In the genomic region with DNA sequence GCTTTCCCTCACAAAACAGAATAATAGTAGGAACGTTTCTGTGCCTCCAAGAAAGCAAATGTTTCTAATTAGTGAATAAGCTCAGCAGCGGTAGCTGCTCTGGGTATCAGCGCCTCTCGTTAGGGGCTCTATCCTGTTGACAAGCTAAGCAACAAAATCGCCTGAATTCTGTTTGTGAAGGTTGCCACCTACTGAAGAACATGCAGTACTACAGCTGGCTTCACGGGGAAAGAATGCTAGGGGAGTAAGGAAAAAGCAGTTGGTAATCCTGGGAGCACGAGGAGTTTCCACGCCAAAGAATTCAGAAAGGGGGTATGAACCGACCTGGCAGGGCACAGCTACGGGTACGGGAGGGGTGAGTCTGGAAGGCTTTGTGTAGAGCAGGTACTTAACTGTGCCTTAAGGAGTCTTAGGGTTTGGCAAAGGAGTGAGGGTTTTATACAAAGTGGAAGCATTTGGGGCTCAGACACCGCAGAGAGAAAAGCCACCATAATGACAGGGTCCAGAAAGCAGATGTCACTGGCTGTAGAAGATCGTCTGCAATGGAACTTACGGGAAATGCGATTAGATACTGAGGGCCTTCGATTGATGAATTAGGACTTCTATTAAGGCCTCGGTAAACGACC, we compare ENCODE assay signal across 8 cellular contexts.
DNase-seq lines count a peak whose midpoint lies in the region; ATAC-seq, FAIRE-seq and TF ChIP-seq lines count a peak whose summit lies in the region.

No MANE protein-coding gene starts in this region.

- H3K4me3 ChIP-seq in cardiac fibroblast (replicated peaks in 1 of 2; ENCODE audit: low read depth in 2 of 2, low read length in 2 of 2), result peak overlapping the region; percentile 6 to 35

- ATAC-seq in GM18508 (IDR thresholded peaks at IDR 0.05; ENCODE audit: insufficient read depth, unreplicated experiment) (peak; percentile 89), HG02970 (IDR thresholded peaks at IDR 0.05; ENCODE audit: low FRiP score, unreplicated experiment) (peak; percentile 89)

- peak; percentile 88 for TF ChIP-seq CTCF in cardiac fibroblast (IDR thresholded peaks at IDR 0.05; ENCODE audit: low read depth, low read length)

- FAIRE-seq in islet of Langerhans (lab: Jason Lieb, UNC), result peak; percentile 86

- peak; percentile 68 for DNase-seq in AG08396 (ENCODE audit: low spot score)
- peak; percentile 9 to 38 for DNase-seq in NCI-H187 (lab: John Stamatoyannopoulos, UW)
- DNase-seq in T1000 (lab: John Stamatoyannopoulos, UW), result peak; percentile 9
- DNase-seq in cardiac fibroblast (ENCODE audit: low read depth in 2 of 2), result peak; percentile 79 to 85
- peak; percentile 15 for DNase-seq in stimulated activated CD4-positive, alpha-beta T cell treated with anti-CD3 and anti-CD28 coated beads, Interleukin-12 subunit alpha, Interleukin-12 subunit beta, amount 100 ng/mL, for 4 hours

Comparison
In these comparisons a context has a peak if more than half of its experiments do, and no peak if none do; other contexts are left out.
1. Peak in every context shown above with its lines: DNase-seq, ATAC-seq and H3K4me3 ChIP-seq.
2. DNase-seq: peak in every context shown above with its lines; median percentile 82 in cardiac fibroblast; 68 in AG08396; 24 in NCI-H187; 15 in stimulated activated CD4-positive, alpha-beta T cell treated with anti-CD3 and anti-CD28 coated beads, Interleukin-12 subunit alpha, Interleukin-12 subunit beta, amount 100 ng/mL, for 4 hours; 9 in T1000.